15 cellular contexts compared by ENCODE assay signal in genomic region chr1:36380782-36381181, GRCh38. TPM values are rescaled to one million over a fixed set of nuclear protein-coding genes. Genes with fewer than 3 reads are reported as not detected.
DNase-seq lines count a peak whose midpoint lies in the region; ATAC-seq, FAIRE-seq and TF ChIP-seq lines count a peak whose summit lies in the region.
"Had no signal": no experiment of that assay in that cellular context is flagged by ENCODE, and none has a peak within 500 bp of the region (broad histone marks: within the 10 kb centered on the region; RNA-seq: fewer than 3 reads in every experiment).

No MANE protein-coding gene starts in this region.

- H3K4me3 ChIP-seq in Caco-2 (ENCODE audit: low read depth, low read length) (no peak overlapping the region), Panc1 (ENCODE audit: low read depth in 2 of 2, low read length in 2 of 2) (no peak overlapping the region), esophagus muscularis mucosa (no peak overlapping the region)

- H3K27me3 ChIP-seq in Caco-2 (replicated peaks; ENCODE audit: control insufficient read depth, insufficient read depth, low read length) (no peaks in the 10 kb centered on the region), Panc1 (ENCODE audit: control insufficient read depth, insufficient read depth, low read length) (no peaks in the 10 kb centered on the region), esophagus muscularis mucosa (no peaks in the 10 kb centered on the region)

- no peak for TF ChIP-seq POLR2A in esophagus muscularis mucosa (IDR thresholded peaks at IDR 0.05; ENCODE audit: low read depth)

- DNase-seq in Caco-2: no peak
- no peak for DNase-seq in Panc1 (ENCODE audit: low read depth, low spot score)
- no peak for DNase-seq in esophagus muscularis mucosa (ENCODE audit: extremely low spot score)
- DNase-seq in sciatic nerve (ENCODE audit: low spot score): peak; percentile 57
- DNase-seq in NCI-H1417 treated with DMSO at 0.1 percent for 48 hours (lab: John Stamatoyannopoulos, UW): no peak
- no peak for DNase-seq in frontal cortex (ENCODE audit: low spot score in 2 of 2)
- no peak for DNase-seq in caudate nucleus (lab: John Stamatoyannopoulos, UW)
- DNase-seq: activated T-cell treated with anti-CD3 and anti-CD28 coated beads, Interleukin-2, amount 50 U/mL, for 48 hours; COR-L47; hypothalamus; mesenchymal stem cell; NCI-H1694; NCI-H774; SIG-M5 had no signal

- TF ChIP-seq CTCF in Caco-2 (IDR thresholded peaks at IDR 0.05; ENCODE audit: insufficient read depth in 1 of 2, low read depth in 1 of 2, low read length in 1 of 2, severe bottlenecking in 1 of 2, unreplicated experiment in 1 of 2) (no peak), Panc1 (IDR thresholded peaks at IDR 0.05) (no peak), esophagus muscularis mucosa (IDR thresholded peaks at IDR 0.05) (no peak)

- H3K27me3 Mint-ChIP-seq in Caco-2 (ENCODE audit: insufficient read depth, unreplicated experiment): no peaks in the 10 kb centered on the region

- ATAC-seq in Panc1: no peak
- no peak for ATAC-seq in sciatic nerve

- BruUV-seq in Caco-2 (replicated peaks; lab: Mats Ljungman, UMichigan): no TSS peak
- no TSS peak for BruUV-seq in Panc1 (replicated peaks; lab: Mats Ljungman, UMichigan)

- H3K9me3 ChIP-seq in Caco-2 (no peaks in the 10 kb centered on the region), Panc1 (ENCODE audit: control insufficient read depth, insufficient read depth, low read depth, low read length) (no peaks in the 10 kb centered on the region), esophagus muscularis mucosa (no peaks in the 10 kb centered on the region)

- peaks cover 33% of the 10 kb centered on the region for H3K4me1 Mint-ChIP-seq in Caco-2 (ENCODE audit: low read depth, unreplicated experiment)

- H3K27ac ChIP-seq in Panc1 (ENCODE audit: low read length) (peak overlapping the region; percentile 25; the same call in 1 of the 2 replicates), esophagus muscularis mucosa (replicated peaks in 1 of 4) (peak overlapping the region in 3 of 4 donors; percentile 9 to 48 (median 29)), caudate nucleus (ENCODE audit: low read depth, low read length) (no peak overlapping the region)
- H3K27ac ChIP-seq: KMS-11 had no signal

- no peaks in the 10 kb centered on the region for H3K36me3 ChIP-seq in Caco-2 (ENCODE audit: control insufficient read depth, insufficient read depth, low read length)
- no peaks in the 10 kb centered on the region; the same call in 1 of the 2 replicates for H3K36me3 ChIP-seq in Panc1 (ENCODE audit: control insufficient read depth, insufficient read depth, low read length)
- peaks cover 0 to 11% (median 0%) of the 10 kb centered on the region in 4 donors for H3K36me3 ChIP-seq in esophagus muscularis mucosa

- intact Hi-C loops in Caco-2 (cut with micrococcal nuclease; ENCODE audit: unreplicated experiment): loop anchor here (10.0 kb wide), 1 partner anchor 156 kb away; the partner anchor contains the start of gene THRAP3
- intact Hi-C loops in Panc1 (cut with micrococcal nuclease; ENCODE audit: unreplicated experiment): no loop called here
- intact Hi-C loops in esophagus muscularis mucosa (cut with DNase I): loop anchor here (10.0 kb wide), 1 partner anchor 226 kb away; the partner anchor contains the start of gene MAP7D1
- intact Hi-C loops in sciatic nerve (cut with DNase I): no loop called here

- FAIRE-seq in frontal cortex (lab: Jason Lieb, UNC): no peak

- CTCF ChIA-PET in Caco-2 (lab: Charles Lee) (no interaction called here), Panc1 (lab: Charles Lee) (no interaction called here)

- peak overlapping the region; percentile 72 for H3K27ac Mint-ChIP-seq in Caco-2 (ENCODE audit: unreplicated experiment)

- no peak for TF ChIP-seq EP300 in esophagus muscularis mucosa (IDR thresholded peaks at IDR 0.05)

- POLR2A ChIA-PET in Caco-2 (lab: Charles Lee): no interaction called here
- POLR2A ChIA-PET in Panc1 (lab: Charles Lee): interaction anchor here (0.6 kb wide), 1 partner anchor 246 kb away, joined by 3 read pairs; no protein-coding TSS in a partner anchor

- H3K4me3 Mint-ChIP-seq in Caco-2 (ENCODE audit: unreplicated experiment): no peak overlapping the region

- in situ Hi-C loops in Panc1 (cut with HindIII; ENCODE audit: low pct_unique_long_range_greater_than_20kb, low sequenced_read_pairs): no loop called here

- H3K9me3 Mint-ChIP-seq in Caco-2 (ENCODE audit: unreplicated experiment): no peaks in the 10 kb centered on the region

- H3K4me1 ChIP-seq in Caco-2: peaks cover 3% of the 10 kb centered on the region; the same call in 1 of the 2 replicates
- H3K4me1 ChIP-seq in Panc1 (ENCODE audit: control insufficient read depth, insufficient read depth, low read length): peaks cover 45% of the 10 kb centered on the region
- peaks cover 52 to 79% (median 66%) of the 10 kb centered on the region in 4 donors for H3K4me1 ChIP-seq in esophagus muscularis mucosa

- 86% methylated on average over 3 of the region's 3 CpGs for WGBS in esophagus muscularis mucosa

- peaks cover 17% of the 10 kb centered on the region for H3K36me3 Mint-ChIP-seq in Caco-2 (ENCODE audit: insufficient read depth, unreplicated experiment)

RNA-seq across cellular contexts. Expression of gene STK40, which starts 4.9 kb away (rescaled TPM):
- total RNA-seq in Caco-2 (2022): 26.7 and 29.7 TPM in 2 replicates
- 49.6 TPM for total RNA-seq in Panc1 (2021; ENCODE audit: unreplicated experiment)
- polyA plus RNA-seq in Panc1 (2012; ENCODE audit: insufficient read length): 50.8 TPM
- total RNA-seq in esophagus muscularis mucosa: 100 to 1,000 TPM in 1 of 4 donors, 10 to 100 TPM in 3; 67.7 to 103 (median 80.2) TPM
- total RNA-seq in sciatic nerve: 47.2 TPM
- total RNA-seq in frontal cortex: 10.6 TPM

RNA-seq across cellular contexts. Expression of gene LSM10, which starts 16.9 kb away (rescaled TPM):
- total RNA-seq in Caco-2 (2022) (19.6 and 20.7 TPM in 2 replicates), Panc1 (2021; ENCODE audit: unreplicated experiment) (53.7 TPM), esophagus muscularis mucosa (10 to 100 TPM; 42.2 to 64.5 (median 59.5) TPM), sciatic nerve (27.7 TPM), frontal cortex (3.3 TPM)
- polyA plus RNA-seq in Panc1 (2012; ENCODE audit: insufficient read length): 75.5 TPM

RNA-seq across cellular contexts. Expression of gene EVA1B, which starts 57.3 kb away (rescaled TPM):
- total RNA-seq in Caco-2 (2022) (4.1 and 5.5 TPM in 2 replicates), Panc1 (2021; ENCODE audit: unreplicated experiment) (79.0 TPM), esophagus muscularis mucosa (100 to 1,000 TPM in 2 of 4 donors, 10 to 100 TPM in 2; 45.1 to 129 (median 79.5) TPM), sciatic nerve (36.4 TPM), frontal cortex (3.7 TPM)
- polyA plus RNA-seq in Panc1 (2012; ENCODE audit: insufficient read length): 196 TPM

Comparison
In these comparisons a context has a peak if more than half of its experiments do, and no peak if none do; other contexts are left out.
1. intact Hi-C loops: an anchor here in Caco-2 (10.0 kb wide) and esophagus muscularis mucosa (10.0 kb wide); none called in Panc1 and sciatic nerve.